In genomic region chr2:220276736-220277444, GRCh38 we compare ENCODE assay signal across 13 cellular contexts.
DNase-seq lines count a peak whose midpoint lies in the region; TF ChIP-seq lines count a peak whose summit lies in the region.
"Had no signal": no experiment of that assay in that cellular context is flagged by ENCODE, and none has a peak within 500 bp of the region (broad histone marks: within the 10 kb centered on the region; RNA-seq: fewer than 3 reads in every experiment).

No MANE protein-coding gene starts in this region.

- H3F3A ChIP-seq in PC-9 (ENCODE audit: insufficient read depth, low read depth) = peaks cover 12% of the 10 kb centered on the region; the same call in 1 of the 2 replicates

- intact Hi-C loops in PC-9 (cut with micrococcal nuclease; ENCODE audit: unreplicated experiment) = no loop called here

- no peaks in the 10 kb centered on the region for H3K36me3 Mint-ChIP-seq in nephron (ENCODE audit: low read depth)
- H3K36me3 Mint-ChIP-seq: CD4-positive, CD25-positive, alpha-beta regulatory T cell had no signal

- 0 out of 2 replicates have a peak overlapping the region, but pooled peaks have one; percentile 4 for H3K27ac ChIP-seq in PC-9

- H3K4me3 ChIP-seq in PC-9 (no peak overlapping the region), H7 (ENCODE audit: insufficient read depth, low read depth, low read length) (no peak overlapping the region)

- peak; percentile 62 for DNase-seq in AG08395 (ENCODE audit: low spot score)
- DNase-seq in PC-9 = no peak
- peak; percentile 81 for DNase-seq in fibroblast of gingiva (ENCODE audit: low read depth)
- DNase-seq in SW 1271 (lab: John Stamatoyannopoulos, UW) = no peak
- no peak for DNase-seq in DMS79 (lab: John Stamatoyannopoulos, UW)
- no peak for DNase-seq in H7
- DNase-seq in Ammon's horn (ENCODE audit: low spot score) = no peak
- DNase-seq: activated CD8-positive, alpha-beta memory T cell treated with anti-CD3 and anti-CD28 coated beads for 24 hours; activated naive CD4-positive, alpha-beta T cell treated with Interleukin-2 at 50 U/mL for 16 hours; CD4-positive, CD25-positive, alpha-beta regulatory T cell; NCI-H1436 had no signal

- H3K27me3 ChIP-seq in PC-9 (ENCODE audit: insufficient read depth, low read depth) (no peaks in the 10 kb centered on the region), H7 (ENCODE audit: control insufficient read depth, insufficient read depth, low read length) (no peaks in the 10 kb centered on the region)

- no peak overlapping the region for H3K4me3 Mint-ChIP-seq in nephron
- H3K4me3 Mint-ChIP-seq: CD4-positive, CD25-positive, alpha-beta regulatory T cell; neural crest cell had no signal

- no TSS peak for BruUV-seq in PC-9 (replicated peaks; lab: Mats Ljungman, UMichigan)

- peaks cover 3% of the 10 kb centered on the region for H3K9me3 ChIP-seq in PC-9 (ENCODE audit: insufficient read depth, low read depth)

- no peaks in the 10 kb centered on the region for H3K9me3 Mint-ChIP-seq in nephron
- H3K9me3 Mint-ChIP-seq: neural crest cell had no signal

- no peaks in the 10 kb centered on the region for H3K9me2 ChIP-seq in PC-9 (ENCODE audit: insufficient read depth)

- 0 out of 2 replicates have a peak, but pooled peaks cover 3% of the 10 kb centered on the region for H3K36me3 ChIP-seq in PC-9 (ENCODE audit: low read depth)
- H3K36me3 ChIP-seq in H7 (replicated peaks; ENCODE audit: control insufficient read depth, insufficient read depth, low read length) = no peaks in the 10 kb centered on the region

- no peak overlapping the region for H3K4me2 ChIP-seq in PC-9

- no peaks in the 10 kb centered on the region for H3K79me2 ChIP-seq in PC-9 (ENCODE audit: low read depth)

- H3K4me1 Mint-ChIP-seq in nephron = peaks cover 20% of the 10 kb centered on the region
- H3K4me1 Mint-ChIP-seq: CD4-positive, CD25-positive, alpha-beta regulatory T cell; neural crest cell had no signal

- H2AFZ ChIP-seq in PC-9 = no peak overlapping the region

- no peaks in the 10 kb centered on the region for H4K20me1 ChIP-seq in PC-9 (ENCODE audit: insufficient read depth)

- no peak for TF ChIP-seq CTCF in PC-9 (conservative IDR thresholded peaks at IDR 0.05)
- no peak for TF ChIP-seq CTCF in nephron (IDR thresholded peaks at IDR 0.05; ENCODE audit: unreplicated experiment in 3 of 3)

- peaks cover 8% of the 10 kb centered on the region for H3K27me3 Mint-ChIP-seq in nephron (ENCODE audit: low read depth)
- H3K27me3 Mint-ChIP-seq: CD4-positive, CD25-positive, alpha-beta regulatory T cell had no signal

- peak overlapping the region in 2 of 3 experiments; percentile 75 to 80 for H3K27ac Mint-ChIP-seq in nephron
- H3K27ac Mint-ChIP-seq: CD4-positive, CD25-positive, alpha-beta regulatory T cell had no signal

- CTCF ChIA-PET in PC-9 (lab: Charles Lee) = no interaction called here

- POLR2A ChIA-PET in PC-9 (lab: Charles Lee; ENCODE audit: unreplicated experiment) = no interaction called here

- peaks cover 59% of the 10 kb centered on the region for H3K4me1 ChIP-seq in PC-9 (replicated peaks; ENCODE audit: insufficient read depth)

Comparison
In these comparisons a context has a peak if more than half of its experiments do, and no peak if none do; other contexts are left out.
1. DNase-seq: peak in AG08395 (single experiment) and fibroblast of gingiva (single experiment); none in PC-9 (0 of 2), SW 1271 (0 of 2), DMS79 (single experiment), H7 (single experiment) and Ammon's horn (single experiment).